In genomic region chr16:51057969-51058337, GRCh38 we compare ENCODE assay signal across 15 cellular contexts.
"Had no signal": no experiment of that assay in that cellular context is flagged by ENCODE, and none has a peak within 500 bp of the region (broad histone marks: within the 10 kb centered on the region; RNA-seq: fewer than 3 reads in every experiment).

No MANE protein-coding gene starts in this region.

- H3K36me3 ChIP-seq: cardiac muscle cell, neutrophil had no signal

- DNase-seq: effector CD8-positive, alpha-beta T cell; foreskin melanocyte; immature natural killer cell; kidney; left colon; mammary epithelial cell; mucosa of descending colon; naive thymus-derived CD8-positive, alpha-beta T cell; right cardiac atrium; stimulated activated CD4-positive, alpha-beta T cell treated with anti-CD3 and anti-CD28 coated beads, Interleukin-4, amount 100 ng/mL, for 1 hour; stimulated activated CD8-positive, alpha-beta memory T cell treated with anti-CD3 and anti-CD28 coated beads, Interleukin-4, amount 100 ng/mL, for 48 hours; trophoblast cell had no signal

- H3K9me3 ChIP-seq: mucosa of descending colon, neutrophil had no signal

- H3K4me3 ChIP-seq: cardiac muscle cell, coronary artery, mucosa of descending colon had no signal

- H3K27me3 ChIP-seq: cardiac muscle cell had no signal

- H3K27ac ChIP-seq: cardiac muscle cell, coronary artery, neutrophil had no signal
